ENCODE assay signal across 8 cellular contexts in genomic region chr11:86484164-86484794, GRCh38.
DNase-seq lines count a peak whose midpoint lies in the region; ATAC-seq and TF ChIP-seq lines count a peak whose summit lies in the region.

No MANE protein-coding gene starts in this region.

- H3K4me3 ChIP-seq in tibial nerve = no peak overlapping the region

- TF ChIP-seq CTCF in tibial nerve (IDR thresholded peaks at IDR 0.05) = no peak

- no peak for ATAC-seq in GM21717 (IDR thresholded peaks at IDR 0.05; ENCODE audit: unreplicated experiment)
- no peak for ATAC-seq in HG03045 (IDR thresholded peaks at IDR 0.05; ENCODE audit: unreplicated experiment)
- no peak for ATAC-seq in HG03196 (IDR thresholded peaks at IDR 0.05; ENCODE audit: unreplicated experiment)

- H3K27ac ChIP-seq in tibial nerve (peak overlapping the region in 3 of 4 donors; percentile 3 to 64 (median 63)), substantia nigra (ENCODE audit: low read depth, low read length, poor library complexity, severe bottlenecking) (no peak overlapping the region)

- peaks cover 0 to 5% (median 0%) of the 10 kb centered on the region in 3 donors for H3K36me3 ChIP-seq in tibial nerve

- peaks cover 0 to 24% (median 0%) of the 10 kb centered on the region in 4 donors for H3K4me1 ChIP-seq in tibial nerve

- no peaks in the 10 kb centered on the region for H3K9me3 ChIP-seq in tibial nerve

- TF ChIP-seq EP300 in tibial nerve (IDR thresholded peaks at IDR 0.05) = peak in 1 of 2 donors; percentile 73

- H3K27me3 ChIP-seq in tibial nerve = no peaks in the 10 kb centered on the region

- peak; percentile 92 for DNase-seq in HT-29 (ENCODE audit: low spot score)
- peak; percentile 84 for DNase-seq in amniotic epithelial cell (ENCODE audit: low read depth)
- peak; percentile 31 for DNase-seq in iPS-NIHi11 (ENCODE audit: low spot score)
- peak in 1 of 2 donors; percentile 52 for DNase-seq in tibial nerve (ENCODE audit: low spot score in 2 of 2)
- no peak for DNase-seq in substantia nigra (lab: John Stamatoyannopoulos, UW)

- no peak for TF ChIP-seq POLR2A in tibial nerve (IDR thresholded peaks at IDR 0.05)

- 25 to 41% methylated on average over 5 of the region's 5 CpGs for WGBS in tibial nerve, 2 donors

Comparison
In these comparisons a context has a peak if more than half of its experiments do, and no peak if none do; other contexts are left out.
1. DNase-seq: peak in HT-29 (single experiment), amniotic epithelial cell (single experiment) and iPS-NIHi11 (single experiment); none in substantia nigra (0 of 49).